In the genomic region with DNA sequence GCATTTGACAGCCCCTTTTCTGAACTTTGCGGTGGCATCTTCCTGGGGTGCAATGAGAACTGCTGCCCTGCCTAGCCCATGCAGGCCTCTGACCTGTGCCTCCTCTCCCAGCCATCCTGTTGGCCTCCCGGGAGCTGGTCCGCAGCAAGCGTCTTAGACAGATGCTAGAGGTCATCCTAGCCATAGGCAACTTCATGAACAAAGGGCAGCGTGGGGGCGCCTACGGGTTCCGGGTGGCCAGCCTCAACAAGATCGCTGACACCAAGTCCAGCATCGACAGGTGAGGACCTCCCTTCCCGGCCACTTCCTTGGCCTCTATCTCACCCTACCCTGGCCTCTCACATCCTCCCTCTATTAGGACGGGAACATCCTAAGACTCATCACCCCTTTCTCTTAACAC, we compare ENCODE assay signal across 20 cellular contexts.
"Had no signal": no experiment of that assay in that cellular context is flagged by ENCODE, and none has a peak within 500 bp of the region (broad histone marks: within the 10 kb centered on the region; RNA-seq: fewer than 3 reads in every experiment).

No MANE protein-coding gene starts in this region.

- ATAC-seq: K562 had no signal

- DNase-seq: Kasumi-1, MM.1S, NCI-H1092 treated with DMSO at 0.1 percent for 48 hours, NCI-H1436, NCI-H187, NCI-H2029, NCI-H2081 treated with DMSO at 0.1 percent for 48 hours, NCI-H2171, NCI-H226, NCI-H446, NCI-H510A, NCI-H524 treated with DMSO at 0.1 percent for 48 hours, NCI-H69, NCI-H774, RPMI8226, SHP77, SK-N-SH had no signal

- H3K27ac ChIP-seq: HL-60, KMS-11 had no signal
